Comparison of ENCODE assay signal across 1 cellular context in the genomic region with DNA sequence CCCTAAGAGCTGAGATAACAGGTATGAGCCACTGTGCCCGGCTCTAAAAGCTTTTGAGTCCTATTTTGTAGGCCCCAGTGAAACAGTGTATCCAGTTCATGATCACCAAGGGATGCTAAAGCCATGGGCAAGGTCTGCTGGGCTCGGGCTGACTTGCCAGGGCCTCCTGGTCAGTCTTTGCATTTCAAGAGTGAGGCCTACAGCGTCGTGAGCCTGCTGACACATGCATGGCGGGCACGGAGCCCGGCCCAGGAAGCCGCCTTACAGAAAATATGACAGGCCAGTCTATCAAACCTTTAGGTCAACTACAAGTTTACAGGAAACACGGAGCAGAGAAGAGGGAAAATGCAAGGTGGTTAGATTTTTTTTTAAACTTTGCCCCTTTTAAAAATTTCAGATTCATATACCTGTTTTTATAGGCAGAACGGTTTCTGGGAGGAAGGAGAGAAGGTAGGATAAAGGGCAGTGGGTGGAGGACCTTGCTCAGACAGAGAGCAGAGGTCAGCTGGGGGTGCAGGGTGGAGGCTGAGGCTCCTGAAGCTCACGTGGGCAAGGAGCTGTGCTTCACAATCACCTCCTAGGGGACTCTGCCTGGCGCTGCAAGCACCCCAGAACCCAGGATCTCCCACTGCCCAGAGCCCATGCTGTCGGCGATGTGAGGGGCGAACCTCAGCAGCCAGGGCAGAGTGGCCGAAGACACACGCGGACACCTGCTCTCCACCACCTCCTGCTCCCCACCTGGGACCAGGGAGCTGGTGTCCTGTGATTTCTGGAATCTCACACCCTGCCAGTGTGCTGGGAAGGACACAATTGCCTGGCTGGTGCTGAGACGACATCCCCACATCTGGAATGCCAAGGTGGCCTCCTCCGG.
TF ChIP-seq lines count a peak whose summit lies in the region.

No MANE protein-coding gene starts in this region.

TF ChIP-seq in HepG2, 621 proteins besides CTCF, POLR2A, EP300 and RAD21 (continued from another document and continues in another):
- TF ChIP-seq, protein P1, sequence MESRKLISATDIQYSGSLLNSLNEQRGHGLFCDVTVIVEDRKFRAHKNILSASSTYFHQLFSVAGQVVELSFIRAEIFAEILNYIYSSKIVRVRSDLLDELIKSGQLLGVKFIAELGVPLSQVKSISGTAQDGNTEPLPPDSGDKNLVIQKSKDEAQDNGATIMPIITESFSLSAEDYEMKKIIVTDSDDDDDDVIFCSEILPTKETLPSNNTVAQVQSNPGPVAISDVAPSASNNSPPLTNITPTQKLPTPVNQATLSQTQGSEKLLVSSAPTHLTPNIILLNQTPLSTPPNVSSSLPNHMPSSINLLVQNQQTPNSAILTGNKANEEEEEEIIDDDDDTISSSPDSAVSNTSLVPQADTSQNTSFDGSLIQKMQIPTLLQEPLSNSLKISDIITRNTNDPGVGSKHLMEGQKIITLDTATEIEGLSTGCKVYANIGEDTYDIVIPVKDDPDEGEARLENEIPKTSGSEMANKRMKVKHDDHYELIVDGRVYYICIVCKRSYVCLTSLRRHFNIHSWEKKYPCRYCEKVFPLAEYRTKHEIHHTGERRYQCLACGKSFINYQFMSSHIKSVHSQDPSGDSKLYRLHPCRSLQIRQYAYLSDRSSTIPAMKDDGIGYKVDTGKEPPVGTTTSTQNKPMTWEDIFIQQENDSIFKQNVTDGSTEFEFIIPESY (CRISPR knock-in tag; IDR thresholded peaks at IDR 0.05), result 0 out of 2 replicates have a peak, but pooled peaks have one; percentile 43
- TF ChIP-seq AGO2 (optimal IDR thresholded peaks at IDR 0.05; ENCODE audit: low read depth, low read length) (no peak), FOXC1 (CRISPR knock-in tag; IDR thresholded peaks at IDR 0.05; ENCODE audit: borderline replicate concordance) (0 out of 2 replicates have a peak, but pooled peaks have one; percentile 32), FOSL2 (CRISPR knock-in tag; IDR thresholded peaks at IDR 0.05) (no peak), TBX2 (CRISPR knock-in tag; IDR thresholded peaks at IDR 0.05; ENCODE audit: borderline replicate concordance) (0 out of 2 replicates have a peak, but pooled peaks have one; percentile 5), HES4 (CRISPR knock-in tag; IDR thresholded peaks at IDR 0.05; ENCODE audit: borderline replicate concordance) (no peak), ZNF354B (CRISPR knock-in tag; IDR thresholded peaks at IDR 0.05) (no peak), DNMT1 (CRISPR knock-in tag; IDR thresholded peaks at IDR 0.05) (no peak), SSRP1 (CRISPR knock-in tag; IDR thresholded peaks at IDR 0.05) (no peak), ZNF563 (CRISPR knock-in tag; IDR thresholded peaks at IDR 0.05) (no peak; the same call in 1 of the 2 replicates), ZNF546 (CRISPR knock-in tag; conservative IDR thresholded peaks at IDR 0.05) (no peak), RARA (CRISPR knock-in tag; IDR thresholded peaks at IDR 0.05) (0 out of 2 replicates have a peak, but pooled peaks have one; percentile 13), HNRNPLL (IDR thresholded peaks at IDR 0.05; ENCODE audit: low read depth, low read length, poor library complexity, severe bottlenecking) (no peak), DPF2 (CRISPR knock-in tag; IDR thresholded peaks at IDR 0.05; ENCODE audit: borderline replicate concordance, low read depth) (0 out of 2 replicates have a peak, but pooled peaks have one; percentile 36), SP4 (CRISPR knock-in tag; IDR thresholded peaks at IDR 0.05) (0 out of 2 replicates have a peak, but pooled peaks have one; percentile 16), ZNF780A (CRISPR knock-in tag; IDR thresholded peaks at IDR 0.05) (no peak), PHF8 (CRISPR knock-in tag; IDR thresholded peaks at IDR 0.05) (no peak)
- TF ChIP-seq, protein P2, sequence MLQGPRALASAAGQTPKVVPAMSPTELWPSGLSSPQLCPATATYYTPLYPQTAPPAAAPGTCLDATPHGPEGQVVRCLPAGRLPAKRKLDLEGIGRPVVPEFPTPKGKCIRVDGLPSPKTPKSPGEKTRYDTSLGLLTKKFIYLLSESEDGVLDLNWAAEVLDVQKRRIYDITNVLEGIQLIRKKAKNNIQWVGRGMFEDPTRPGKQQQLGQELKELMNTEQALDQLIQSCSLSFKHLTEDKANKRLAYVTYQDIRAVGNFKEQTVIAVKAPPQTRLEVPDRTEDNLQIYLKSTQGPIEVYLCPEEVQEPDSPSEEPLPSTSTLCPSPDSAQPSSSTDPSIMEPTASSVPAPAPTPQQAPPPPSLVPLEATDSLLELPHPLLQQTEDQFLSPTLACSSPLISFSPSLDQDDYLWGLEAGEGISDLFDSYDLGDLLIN (CRISPR knock-in tag; IDR thresholded peaks at IDR 0.05; ENCODE audit: borderline replicate concordance), result no peak
- TF ChIP-seq, protein P3, sequence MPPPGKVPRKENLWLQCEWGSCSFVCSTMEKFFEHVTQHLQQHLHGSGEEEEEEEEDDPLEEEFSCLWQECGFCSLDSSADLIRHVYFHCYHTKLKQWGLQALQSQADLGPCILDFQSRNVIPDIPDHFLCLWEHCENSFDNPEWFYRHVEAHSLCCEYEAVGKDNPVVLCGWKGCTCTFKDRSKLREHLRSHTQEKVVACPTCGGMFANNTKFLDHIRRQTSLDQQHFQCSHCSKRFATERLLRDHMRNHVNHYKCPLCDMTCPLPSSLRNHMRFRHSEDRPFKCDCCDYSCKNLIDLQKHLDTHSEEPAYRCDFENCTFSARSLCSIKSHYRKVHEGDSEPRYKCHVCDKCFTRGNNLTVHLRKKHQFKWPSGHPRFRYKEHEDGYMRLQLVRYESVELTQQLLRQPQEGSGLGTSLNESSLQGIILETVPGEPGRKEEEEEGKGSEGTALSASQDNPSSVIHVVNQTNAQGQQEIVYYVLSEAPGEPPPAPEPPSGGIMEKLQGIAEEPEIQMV (CRISPR knock-in tag; IDR thresholded peaks at IDR 0.05; ENCODE audit: low read depth), result no peak
- TF ChIP-seq, protein P4, sequence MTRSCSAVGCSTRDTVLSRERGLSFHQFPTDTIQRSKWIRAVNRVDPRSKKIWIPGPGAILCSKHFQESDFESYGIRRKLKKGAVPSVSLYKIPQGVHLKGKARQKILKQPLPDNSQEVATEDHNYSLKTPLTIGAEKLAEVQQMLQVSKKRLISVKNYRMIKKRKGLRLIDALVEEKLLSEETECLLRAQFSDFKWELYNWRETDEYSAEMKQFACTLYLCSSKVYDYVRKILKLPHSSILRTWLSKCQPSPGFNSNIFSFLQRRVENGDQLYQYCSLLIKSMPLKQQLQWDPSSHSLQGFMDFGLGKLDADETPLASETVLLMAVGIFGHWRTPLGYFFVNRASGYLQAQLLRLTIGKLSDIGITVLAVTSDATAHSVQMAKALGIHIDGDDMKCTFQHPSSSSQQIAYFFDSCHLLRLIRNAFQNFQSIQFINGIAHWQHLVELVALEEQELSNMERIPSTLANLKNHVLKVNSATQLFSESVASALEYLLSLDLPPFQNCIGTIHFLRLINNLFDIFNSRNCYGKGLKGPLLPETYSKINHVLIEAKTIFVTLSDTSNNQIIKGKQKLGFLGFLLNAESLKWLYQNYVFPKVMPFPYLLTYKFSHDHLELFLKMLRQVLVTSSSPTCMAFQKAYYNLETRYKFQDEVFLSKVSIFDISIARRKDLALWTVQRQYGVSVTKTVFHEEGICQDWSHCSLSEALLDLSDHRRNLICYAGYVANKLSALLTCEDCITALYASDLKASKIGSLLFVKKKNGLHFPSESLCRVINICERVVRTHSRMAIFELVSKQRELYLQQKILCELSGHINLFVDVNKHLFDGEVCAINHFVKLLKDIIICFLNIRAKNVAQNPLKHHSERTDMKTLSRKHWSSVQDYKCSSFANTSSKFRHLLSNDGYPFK (CRISPR knock-in tag; IDR thresholded peaks at IDR 0.05; ENCODE audit: borderline replicate concordance), result 0 out of 2 replicates have a peak, but pooled peaks have one; percentile 42
- TF ChIP-seq, protein P5, sequence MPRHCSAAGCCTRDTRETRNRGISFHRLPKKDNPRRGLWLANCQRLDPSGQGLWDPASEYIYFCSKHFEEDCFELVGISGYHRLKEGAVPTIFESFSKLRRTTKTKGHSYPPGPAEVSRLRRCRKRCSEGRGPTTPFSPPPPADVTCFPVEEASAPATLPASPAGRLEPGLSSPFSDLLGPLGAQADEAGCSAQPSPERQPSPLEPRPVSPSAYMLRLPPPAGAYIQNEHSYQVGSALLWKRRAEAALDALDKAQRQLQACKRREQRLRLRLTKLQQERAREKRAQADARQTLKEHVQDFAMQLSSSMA (CRISPR knock-in tag; IDR thresholded peaks at IDR 0.05), result 0 out of 2 replicates have a peak, but pooled peaks have one; percentile 0
- TF ChIP-seq, protein P6, sequence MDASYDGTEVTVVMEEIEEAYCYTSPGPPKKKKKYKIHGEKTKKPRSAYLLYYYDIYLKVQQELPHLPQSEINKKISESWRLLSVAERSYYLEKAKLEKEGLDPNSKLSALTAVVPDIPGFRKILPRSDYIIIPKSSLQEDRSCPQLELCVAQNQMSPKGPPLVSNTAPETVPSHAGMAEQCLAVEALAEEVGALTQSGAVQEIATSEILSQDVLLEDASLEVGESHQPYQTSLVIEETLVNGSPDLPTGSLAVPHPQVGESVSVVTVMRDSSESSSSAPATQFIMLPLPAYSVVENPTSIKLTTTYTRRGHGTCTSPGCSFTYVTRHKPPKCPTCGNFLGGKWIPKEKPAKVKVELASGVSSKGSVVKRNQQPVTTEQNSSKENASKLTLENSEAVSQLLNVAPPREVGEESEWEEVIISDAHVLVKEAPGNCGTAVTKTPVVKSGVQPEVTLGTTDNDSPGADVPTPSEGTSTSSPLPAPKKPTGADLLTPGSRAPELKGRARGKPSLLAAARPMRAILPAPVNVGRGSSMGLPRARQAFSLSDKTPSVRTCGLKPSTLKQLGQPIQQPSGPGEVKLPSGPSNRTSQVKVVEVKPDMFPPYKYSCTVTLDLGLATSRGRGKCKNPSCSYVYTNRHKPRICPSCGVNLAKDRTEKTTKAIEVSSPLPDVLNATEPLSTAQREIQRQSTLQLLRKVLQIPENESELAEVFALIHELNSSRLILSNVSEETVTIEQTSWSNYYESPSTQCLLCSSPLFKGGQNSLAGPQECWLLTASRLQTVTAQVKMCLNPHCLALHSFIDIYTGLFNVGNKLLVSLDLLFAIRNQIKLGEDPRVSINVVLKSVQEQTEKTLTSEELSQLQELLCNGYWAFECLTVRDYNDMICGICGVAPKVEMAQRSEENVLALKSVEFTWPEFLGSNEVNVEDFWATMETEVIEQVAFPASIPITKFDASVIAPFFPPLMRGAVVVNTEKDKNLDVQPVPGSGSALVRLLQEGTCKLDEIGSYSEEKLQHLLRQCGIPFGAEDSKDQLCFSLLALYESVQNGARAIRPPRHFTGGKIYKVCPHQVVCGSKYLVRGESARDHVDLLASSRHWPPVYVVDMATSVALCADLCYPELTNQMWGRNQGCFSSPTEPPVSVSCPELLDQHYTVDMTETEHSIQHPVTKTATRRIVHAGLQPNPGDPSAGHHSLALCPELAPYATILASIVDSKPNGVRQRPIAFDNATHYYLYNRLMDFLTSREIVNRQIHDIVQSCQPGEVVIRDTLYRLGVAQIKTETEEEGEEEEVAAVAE (CRISPR knock-in tag; IDR thresholded peaks at IDR 0.05; ENCODE audit: borderline replicate concordance), result no peak
- TF ChIP-seq, protein P7, sequence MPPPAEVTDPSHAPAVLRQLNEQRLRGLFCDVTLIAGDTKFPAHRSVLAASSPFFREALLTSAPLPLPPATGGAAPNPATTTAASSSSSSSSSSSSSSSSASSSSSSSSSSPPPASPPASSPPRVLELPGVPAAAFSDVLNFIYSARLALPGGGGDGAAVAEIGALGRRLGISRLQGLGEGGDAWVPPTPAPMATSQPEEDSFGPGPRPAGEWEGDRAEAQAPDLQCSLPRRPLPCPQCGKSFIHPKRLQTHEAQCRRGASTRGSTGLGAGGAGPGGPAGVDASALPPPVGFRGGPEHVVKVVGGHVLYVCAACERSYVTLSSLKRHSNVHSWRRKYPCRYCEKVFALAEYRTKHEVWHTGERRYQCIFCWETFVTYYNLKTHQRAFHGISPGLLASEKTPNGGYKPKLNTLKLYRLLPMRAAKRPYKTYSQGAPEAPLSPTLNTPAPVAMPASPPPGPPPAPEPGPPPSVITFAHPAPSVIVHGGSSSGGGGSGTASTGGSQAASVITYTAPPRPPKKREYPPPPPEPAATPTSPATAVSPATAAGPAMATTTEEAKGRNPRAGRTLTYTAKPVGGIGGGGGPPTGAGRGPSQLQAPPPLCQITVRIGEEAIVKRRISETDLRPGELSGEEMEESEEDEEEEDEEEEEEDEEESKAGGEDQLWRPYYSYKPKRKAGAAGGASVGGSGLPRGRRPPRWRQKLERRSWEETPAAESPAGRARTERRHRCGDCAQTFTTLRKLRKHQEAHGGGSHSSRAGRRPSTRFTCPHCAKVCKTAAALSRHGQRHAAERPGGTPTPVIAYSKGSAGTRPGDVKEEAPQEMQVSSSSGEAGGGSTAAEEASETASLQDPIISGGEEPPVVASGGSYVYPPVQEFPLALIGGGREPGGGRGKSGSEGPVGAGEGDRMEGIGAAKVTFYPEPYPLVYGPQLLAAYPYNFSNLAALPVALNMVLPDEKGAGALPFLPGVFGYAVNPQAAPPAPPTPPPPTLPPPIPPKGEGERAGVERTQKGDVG (CRISPR knock-in tag; IDR thresholded peaks at IDR 0.05; ENCODE audit: borderline replicate concordance), result 0 out of 2 replicates have a peak, but pooled peaks have one; percentile 37
- TF ChIP-seq, protein P8, sequence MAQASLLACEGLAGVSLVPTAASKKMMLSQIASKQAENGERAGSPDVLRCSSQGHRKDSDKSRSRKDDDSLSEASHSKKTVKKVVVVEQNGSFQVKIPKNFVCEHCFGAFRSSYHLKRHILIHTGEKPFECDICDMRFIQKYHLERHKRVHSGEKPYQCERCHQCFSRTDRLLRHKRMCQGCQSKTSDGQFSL (CRISPR knock-in tag; IDR thresholded peaks at IDR 0.05), result 0 out of 2 replicates have a peak, but pooled peaks have one; percentile 34
- TF ChIP-seq, protein P9, sequence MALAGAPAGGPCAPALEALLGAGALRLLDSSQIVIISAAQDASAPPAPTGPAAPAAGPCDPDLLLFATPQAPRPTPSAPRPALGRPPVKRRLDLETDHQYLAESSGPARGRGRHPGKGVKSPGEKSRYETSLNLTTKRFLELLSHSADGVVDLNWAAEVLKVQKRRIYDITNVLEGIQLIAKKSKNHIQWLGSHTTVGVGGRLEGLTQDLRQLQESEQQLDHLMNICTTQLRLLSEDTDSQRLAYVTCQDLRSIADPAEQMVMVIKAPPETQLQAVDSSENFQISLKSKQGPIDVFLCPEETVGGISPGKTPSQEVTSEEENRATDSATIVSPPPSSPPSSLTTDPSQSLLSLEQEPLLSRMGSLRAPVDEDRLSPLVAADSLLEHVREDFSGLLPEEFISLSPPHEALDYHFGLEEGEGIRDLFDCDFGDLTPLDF (CRISPR knock-in tag; IDR thresholded peaks at IDR 0.05), result no peak
- TF ChIP-seq, protein P10, sequence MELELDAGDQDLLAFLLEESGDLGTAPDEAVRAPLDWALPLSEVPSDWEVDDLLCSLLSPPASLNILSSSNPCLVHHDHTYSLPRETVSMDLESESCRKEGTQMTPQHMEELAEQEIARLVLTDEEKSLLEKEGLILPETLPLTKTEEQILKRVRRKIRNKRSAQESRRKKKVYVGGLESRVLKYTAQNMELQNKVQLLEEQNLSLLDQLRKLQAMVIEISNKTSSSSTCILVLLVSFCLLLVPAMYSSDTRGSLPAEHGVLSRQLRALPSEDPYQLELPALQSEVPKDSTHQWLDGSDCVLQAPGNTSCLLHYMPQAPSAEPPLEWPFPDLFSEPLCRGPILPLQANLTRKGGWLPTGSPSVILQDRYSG (CRISPR knock-in tag; IDR thresholded peaks at IDR 0.05), result no peak
